Comparison of ENCODE assay signal across 1 cellular context in genomic region chr4:113750315-113750714, GRCh38.
TF ChIP-seq lines count a peak whose summit lies in the region.

No MANE protein-coding gene starts in this region.

TF ChIP-seq in IMR-90, 13 proteins besides CTCF, POLR2A, EP300 and RAD21 (continued from another document):
- no peak for TF ChIP-seq NFE2L2 (IDR thresholded peaks at IDR 0.05; ENCODE audit: low read depth, low read length)
- TF ChIP-seq MXI1 (IDR thresholded peaks at IDR 0.05; ENCODE audit: borderline replicate concordance, low read depth, low read length) = no peak
